8 cellular contexts compared by ENCODE assay signal in the genomic region with DNA sequence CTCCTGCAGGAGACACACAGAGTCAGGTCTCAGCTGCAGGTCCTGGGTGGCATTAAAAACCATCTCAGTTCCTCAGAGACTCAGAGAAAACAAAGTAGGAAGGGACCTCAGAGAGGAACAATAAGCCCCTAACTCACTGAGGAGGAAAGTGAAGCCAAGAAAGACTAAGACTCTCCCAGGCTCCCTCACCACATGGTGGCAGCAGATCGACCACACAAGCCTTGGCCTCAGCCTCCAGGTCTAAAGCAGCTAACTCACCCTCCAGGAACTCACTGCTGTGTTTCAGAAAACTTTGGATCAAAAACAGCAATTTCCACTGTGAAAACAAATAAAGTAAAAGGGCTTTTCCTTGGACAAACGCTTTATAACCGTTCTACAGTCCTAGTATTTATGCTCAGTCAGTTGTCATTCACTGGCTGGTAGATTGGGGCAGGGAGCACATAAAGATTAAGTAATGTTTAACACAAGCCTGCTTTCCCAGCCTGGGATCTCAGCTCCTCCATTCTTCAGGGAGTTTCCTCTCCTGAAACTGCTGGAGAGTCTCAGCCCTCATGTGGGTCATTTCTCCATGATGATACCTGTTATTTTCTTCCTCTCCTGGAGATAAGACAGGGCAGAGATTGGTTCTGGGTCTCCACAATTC.
A peak's percentile ranks its signal among the peaks of the same experiment; 100 is the strongest.
DNase-seq lines count a peak whose midpoint lies in the region; ATAC-seq, FAIRE-seq and TF ChIP-seq lines count a peak whose summit lies in the region.
"Not testable (repeated sequence)": the region's sequence is repeated elsewhere in the genome, so short reads cannot be mapped to it uniquely, and the experiment has no call there.

No MANE protein-coding gene starts in this region.

- not testable (repeated sequence) for H3K4me3 ChIP-seq in RWPE2 (ENCODE audit: severe bottlenecking); dorsolateral prefrontal cortex; keratinocyte (ENCODE audit: control insufficient read depth in 2 of 3, extremely low read depth in 1 of 3, insufficient read depth in 2 of 3, low read depth in 1 of 3, low read length in 3 of 3)

- DNase-seq in AG08395 (ENCODE audit: low spot score) (peak; percentile 46), retina (peak; percentile 40)
- DNase-seq in GM10248 (ENCODE audit: extremely low spot score); RWPE2 (ENCODE audit: low spot score); dorsolateral prefrontal cortex; keratinocyte (ENCODE audit: low read depth, low spot score): not testable (repeated sequence)
- peak; percentile 23 for DNase-seq in activated T-helper 1 cell treated with anti-CD3 and anti-CD28 coated beads, Interleukin-12 subunit alpha, Interleukin-12 subunit beta, Interleukin-2, Interleukin-4 antibody, amounts not matched to agents 30 ng/mL and 10 ng/mL and 1 ng/mL, durations not matched to agents 14 hours and 24 hours and 36 hours (ENCODE audit: low spot score)

- not testable (repeated sequence) for FAIRE-seq in keratinocyte (lab: Jason Lieb, UNC)

- H3K27me3 ChIP-seq in RWPE2 (ENCODE audit: insufficient read depth, poor library complexity, severe bottlenecking); keratinocyte (ENCODE audit: control insufficient read depth, extremely low read depth, insufficient read depth, low read length): not testable (repeated sequence)
- H3K27me3 ChIP-seq in dorsolateral prefrontal cortex: peaks cover 0 to 32% (median 7%) of the 10 kb centered on the region in 45 donors

- not testable (repeated sequence) for H3K36me3 Mint-ChIP-seq in activated T-helper 1 cell treated with anti-CD3 and anti-CD28 coated beads, Interleukin-12 subunit alpha, Interleukin-12 subunit beta, Interleukin-2, Interleukin-4 antibody, amounts not matched to agents 30 ng/mL and 10 ng/mL and 1 ng/mL, durations not matched to agents 14 hours and 24 hours and 36 hours (ENCODE audit: low read depth)

- H3K9me1 ChIP-seq in keratinocyte (ENCODE audit: control insufficient read depth, extremely low read depth, insufficient read depth, low read length): not testable (repeated sequence)

- not testable (repeated sequence) for H3K4me3 Mint-ChIP-seq in activated T-helper 1 cell treated with anti-CD3 and anti-CD28 coated beads, Interleukin-12 subunit alpha, Interleukin-12 subunit beta, Interleukin-2, Interleukin-4 antibody, amounts not matched to agents 30 ng/mL and 10 ng/mL and 1 ng/mL, durations not matched to agents 14 hours and 24 hours and 36 hours

- H3K4me1 Mint-ChIP-seq in activated T-helper 1 cell treated with anti-CD3 and anti-CD28 coated beads, Interleukin-12 subunit alpha, Interleukin-12 subunit beta, Interleukin-2, Interleukin-4 antibody, amounts not matched to agents 30 ng/mL and 10 ng/mL and 1 ng/mL, durations not matched to agents 14 hours and 24 hours and 36 hours (ENCODE audit: low read depth): not testable (repeated sequence)

- intact Hi-C loops in activated T-helper 1 cell treated with anti-CD3 and anti-CD28 coated beads, Interleukin-12 subunit alpha, Interleukin-12 subunit beta, Interleukin-2, Interleukin-4 antibody, amounts not matched to agents 30 ng/mL and 10 ng/mL and 1 ng/mL, durations not matched to agents 14 hours and 24 hours and 36 hours (cut with micrococcal nuclease); dorsolateral prefrontal cortex (cut with DNase I): not testable (repeated sequence)

- dilution Hi-C loops in keratinocyte (cut with MboI; ENCODE audit: extremely low pct_ligation_motif_present, low sequenced_read_pairs): not testable (repeated sequence)

- H3K4me1 ChIP-seq in RWPE2 (ENCODE audit: insufficient read depth, poor library complexity, severe bottlenecking); keratinocyte (ENCODE audit: control insufficient read depth, extremely low read depth, insufficient read depth, low read length): not testable (repeated sequence)

- H3K27me3 Mint-ChIP-seq in activated T-helper 1 cell treated with anti-CD3 and anti-CD28 coated beads, Interleukin-12 subunit alpha, Interleukin-12 subunit beta, Interleukin-2, Interleukin-4 antibody, amounts not matched to agents 30 ng/mL and 10 ng/mL and 1 ng/mL, durations not matched to agents 14 hours and 24 hours and 36 hours (ENCODE audit: insufficient read depth): peaks cover 29% of the 10 kb centered on the region

- peak overlapping the region; percentile 24 for H2AFZ ChIP-seq in keratinocyte (ENCODE audit: control insufficient read depth, low read length)

- H3K27ac ChIP-seq in RWPE2 (ENCODE audit: poor library complexity, severe bottlenecking); dorsolateral prefrontal cortex; keratinocyte (ENCODE audit: control insufficient read depth, insufficient read depth, low read length): not testable (repeated sequence)

- H3K9me3 Mint-ChIP-seq in activated T-helper 1 cell treated with anti-CD3 and anti-CD28 coated beads, Interleukin-12 subunit alpha, Interleukin-12 subunit beta, Interleukin-2, Interleukin-4 antibody, amounts not matched to agents 30 ng/mL and 10 ng/mL and 1 ng/mL, durations not matched to agents 14 hours and 24 hours and 36 hours: not testable (repeated sequence)

- CTCF ChIA-PET in GM10248 (lab: Yijun Ruan, JAX): interaction anchor here (0.8 to 1.1 kb wide), 4 partner anchors 11 to 24 kb away, joined by 3 read pairs; no protein-coding TSS in a partner anchor

- not testable (repeated sequence) for H3K36me3 ChIP-seq in RWPE2 (ENCODE audit: low read depth); keratinocyte (ENCODE audit: control insufficient read depth in 2 of 2, extremely low read depth in 1 of 2, insufficient read depth in 2 of 2, low read length in 2 of 2)

- H3K4me2 ChIP-seq in keratinocyte (ENCODE audit: control insufficient read depth, extremely low read depth, insufficient read depth, low read depth, low read length): not testable (repeated sequence)

- H3K9ac ChIP-seq in keratinocyte (ENCODE audit: control insufficient read depth, extremely low read depth, insufficient read depth, low read length): not testable (repeated sequence)

- not testable (repeated sequence) for H3K9me3 ChIP-seq in RWPE2 (ENCODE audit: severe bottlenecking); keratinocyte (ENCODE audit: control insufficient read depth, low read depth, low read length)

- ATAC-seq in RWPE2 (ENCODE audit: low read depth): not testable (repeated sequence)

- POLR2A ChIA-PET in GM10248 (lab: Yijun Ruan, JAX): interaction anchor here (1.9 kb wide), 1 partner anchor 12 kb away, joined by 5 read pairs; no protein-coding TSS in a partner anchor

- H3K27ac Mint-ChIP-seq in activated T-helper 1 cell treated with anti-CD3 and anti-CD28 coated beads, Interleukin-12 subunit alpha, Interleukin-12 subunit beta, Interleukin-2, Interleukin-4 antibody, amounts not matched to agents 30 ng/mL and 10 ng/mL and 1 ng/mL, durations not matched to agents 14 hours and 24 hours and 36 hours: not testable (repeated sequence)

- TF ChIP-seq CTCF in GM10248 (IDR thresholded peaks at IDR 0.05; ENCODE audit: control extremely low read depth, extremely low read depth, low read depth, missing control alignments) (peak; percentile 51), LNCAP (IDR thresholded peaks at IDR 0.05) (peak; percentile 85), RWPE2 (IDR thresholded peaks at IDR 0.05; ENCODE audit: poor library complexity, severe bottlenecking) (peak; percentile 85), dorsolateral prefrontal cortex (IDR thresholded peaks at IDR 0.05 in 54 of 56, conservative IDR thresholded peaks at IDR 0.05 in 2 of 56; ENCODE audit: low read depth in 1 of 56, partially characterized antibody in 56 of 56) (peak in 50 of 56 donors; percentile 15 to 63 (median 42)), keratinocyte (optimal IDR thresholded peaks at IDR 0.05 in 1 of 3, IDR thresholded peaks at IDR 0.05 in 1 of 3, conservative IDR thresholded peaks at IDR 0.05 in 1 of 3; ENCODE audit: extremely low read depth in 1 of 3, insufficient read depth in 2 of 3, low read length in 3 of 3) (peak in 2 of 3 experiments; percentile 66)

- not testable (repeated sequence) for H3K79me2 ChIP-seq in keratinocyte (ENCODE audit: control insufficient read depth, insufficient read depth, low read length)

- not testable (repeated sequence) for H4K20me1 ChIP-seq in keratinocyte (ENCODE audit: control insufficient read depth, extremely low read depth, insufficient read depth, low read length)
